Comparison of ENCODE assay signal across 2 cellular contexts in the genomic region with DNA sequence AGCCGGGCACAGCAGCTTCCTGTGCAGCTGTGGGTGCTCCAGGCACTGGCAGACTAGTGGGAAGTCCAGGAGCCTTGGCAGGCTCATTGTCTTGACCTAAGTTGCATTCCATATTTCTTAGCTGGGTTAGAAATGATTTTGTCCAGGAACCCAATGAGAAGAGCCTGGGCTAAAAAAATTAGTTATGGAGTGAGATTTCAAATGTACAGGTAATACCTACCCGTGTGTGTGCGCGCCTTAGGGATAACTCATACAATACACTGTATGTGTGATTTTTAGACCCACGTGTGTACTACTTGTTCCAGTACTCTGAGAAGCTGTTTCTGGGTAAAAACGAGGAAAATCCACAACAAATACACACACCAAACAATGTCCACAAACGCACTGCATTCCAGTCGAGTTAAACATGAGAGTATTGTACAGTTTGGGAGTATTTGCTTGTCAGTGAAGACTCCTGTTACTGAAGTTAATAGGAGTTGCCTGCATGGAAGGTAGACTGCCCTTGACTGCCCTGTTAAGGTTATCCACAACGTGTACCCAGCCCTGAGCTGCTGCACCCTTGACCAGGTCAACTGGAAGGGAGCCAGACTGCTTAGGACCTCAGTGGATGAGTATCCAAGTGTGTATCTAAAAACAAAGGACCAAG.
TF ChIP-seq lines count a peak whose summit lies in the region.

No MANE protein-coding gene starts in this region.

TF ChIP-seq in H1, 55 proteins besides CTCF, POLR2A, EP300 and RAD21:
- TF ChIP-seq BACH1 (IDR thresholded peaks at IDR 0.05; ENCODE audit: low read length) (no peak), GABPA (IDR thresholded peaks at IDR 0.05; ENCODE audit: borderline replicate concordance, insufficient read depth, low read length) (no peak), YY1 (IDR thresholded peaks at IDR 0.05; ENCODE audit: low read depth, low read length) (no peak), EGR1 (IDR thresholded peaks at IDR 0.05; ENCODE audit: borderline replicate concordance, low read depth, low read length) (no peak), TAF1 (IDR thresholded peaks at IDR 0.05; ENCODE audit: low read depth, low read length) (no peak), EZH2 (IDR thresholded peaks at IDR 0.05; ENCODE audit: low read depth, low read length, severe bottlenecking) (no peak), CTBP2 (IDR thresholded peaks at IDR 0.05; ENCODE audit: borderline replicate concordance, insufficient read depth, insufficient read length, low read length) (no peak), SP1 (IDR thresholded peaks at IDR 0.05; ENCODE audit: low read depth, low read length) (no peak)
- TF ChIP-seq, protein P1, sequence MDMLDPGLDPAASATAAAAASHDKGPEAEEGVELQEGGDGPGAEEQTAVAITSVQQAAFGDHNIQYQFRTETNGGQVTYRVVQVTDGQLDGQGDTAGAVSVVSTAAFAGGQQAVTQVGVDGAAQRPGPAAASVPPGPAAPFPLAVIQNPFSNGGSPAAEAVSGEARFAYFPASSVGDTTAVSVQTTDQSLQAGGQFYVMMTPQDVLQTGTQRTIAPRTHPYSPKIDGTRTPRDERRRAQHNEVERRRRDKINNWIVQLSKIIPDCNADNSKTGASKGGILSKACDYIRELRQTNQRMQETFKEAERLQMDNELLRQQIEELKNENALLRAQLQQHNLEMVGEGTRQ (IDR thresholded peaks at IDR 0.05; ENCODE audit: low read length): no peak

TF ChIP-seq in neural cell, 6 proteins besides CTCF, POLR2A, EP300 and RAD21:
- TF ChIP-seq POLR2AphosphoS5 (IDR thresholded peaks at IDR 0.05): no peak
